11 cellular contexts compared by ENCODE assay signal in the genomic region with DNA sequence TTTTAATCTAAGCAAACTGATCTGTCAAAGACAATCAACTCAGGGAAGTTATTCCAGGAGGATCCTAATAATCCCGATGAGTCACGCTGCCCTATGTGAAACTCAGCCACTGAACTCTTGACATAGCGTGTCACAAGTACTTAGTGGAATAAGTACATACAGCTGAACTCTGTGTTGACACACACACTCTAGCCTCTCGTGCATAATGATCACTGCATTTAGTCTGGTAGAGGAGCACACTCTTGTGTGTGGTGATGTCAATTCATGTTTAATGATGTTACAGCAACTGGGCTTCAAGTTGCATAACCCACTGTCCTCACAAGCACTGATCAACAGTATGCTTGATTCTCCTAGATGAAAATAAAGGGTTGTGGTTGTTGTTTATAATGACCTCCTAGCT.
DNase-seq lines count a peak whose midpoint lies in the region; ATAC-seq, FAIRE-seq and TF ChIP-seq lines count a peak whose summit lies in the region.
"Had no signal": no experiment of that assay in that cellular context is flagged by ENCODE, and none has a peak within 500 bp of the region (broad histone marks: within the 10 kb centered on the region; RNA-seq: fewer than 3 reads in every experiment).

No MANE protein-coding gene starts in this region.

- dilution Hi-C loops in keratinocyte (cut with MboI; ENCODE audit: extremely low pct_ligation_motif_present, low sequenced_read_pairs) = no loop called here

- no peaks in the 10 kb centered on the region for H3K9me3 ChIP-seq in keratinocyte (ENCODE audit: control insufficient read depth, low read depth, low read length)
- H3K9me3 ChIP-seq: esophagus muscularis mucosa, pancreas had no signal

- no peak overlapping the region for H3K4me2 ChIP-seq in keratinocyte (ENCODE audit: control insufficient read depth, extremely low read depth, insufficient read depth, low read depth, low read length)

- H3K27ac ChIP-seq in keratinocyte (ENCODE audit: control insufficient read depth, insufficient read depth, low read length) = no peak overlapping the region
- H3K27ac ChIP-seq: esophagus muscularis mucosa, pancreas had no signal

- H3K27me3 ChIP-seq in keratinocyte (ENCODE audit: control insufficient read depth, extremely low read depth, insufficient read depth, low read length) = no peaks in the 10 kb centered on the region
- H3K27me3 ChIP-seq: esophagus muscularis mucosa, pancreas had no signal

- no peaks in the 10 kb centered on the region for H3K9me1 ChIP-seq in keratinocyte (ENCODE audit: control insufficient read depth, extremely low read depth, insufficient read depth, low read length)

- TF ChIP-seq CTCF in NB4 (IDR thresholded peaks at IDR 0.05; ENCODE audit: low read depth, low read length) (no peak), keratinocyte (optimal IDR thresholded peaks at IDR 0.05 in 1 of 3, IDR thresholded peaks at IDR 0.05 in 1 of 3, conservative IDR thresholded peaks at IDR 0.05 in 1 of 3; ENCODE audit: extremely low read depth in 1 of 3, insufficient read depth in 2 of 3, low read length in 3 of 3) (peak in 1 of 3 experiments; percentile 3)

- H3K4me1 ChIP-seq in keratinocyte (ENCODE audit: control insufficient read depth, extremely low read depth, insufficient read depth, low read length) = no peaks in the 10 kb centered on the region
- H3K4me1 ChIP-seq: esophagus muscularis mucosa, pancreas had no signal

- no peak for TF ChIP-seq POLR2A in NB4 (IDR thresholded peaks at IDR 0.05; ENCODE audit: extremely low read depth, insufficient read length)

- no peak overlapping the region for H3K9ac ChIP-seq in keratinocyte (ENCODE audit: control insufficient read depth, extremely low read depth, insufficient read depth, low read length)

- peak; percentile 71 for FAIRE-seq in keratinocyte (lab: Jason Lieb, UNC)
- FAIRE-seq: pancreas had no signal

- no peaks in the 10 kb centered on the region for H4K20me1 ChIP-seq in keratinocyte (ENCODE audit: control insufficient read depth, extremely low read depth, insufficient read depth, low read length)

- H3K36me3 ChIP-seq in keratinocyte (ENCODE audit: control insufficient read depth in 2 of 2, extremely low read depth in 1 of 2, insufficient read depth in 2 of 2, low read length in 2 of 2) = no peaks in the 10 kb centered on the region
- H3K36me3 ChIP-seq: esophagus muscularis mucosa, pancreas had no signal

- ATAC-seq in HG02852 (IDR thresholded peaks at IDR 0.05; ENCODE audit: unreplicated experiment) = no peak

- H3K4me3 ChIP-seq in NB4 (ENCODE audit: low read depth, low read length) (no peak overlapping the region), keratinocyte (ENCODE audit: control insufficient read depth in 2 of 3, extremely low read depth in 1 of 3, insufficient read depth in 2 of 3, low read depth in 1 of 3, low read length in 3 of 3) (no peak overlapping the region)
- H3K4me3 ChIP-seq: esophagus muscularis mucosa, pancreas had no signal

- H2AFZ ChIP-seq in keratinocyte (ENCODE audit: control insufficient read depth, low read length) = no peak overlapping the region

- DNase-seq in AML-193 (lab: John Stamatoyannopoulos, UW) (peak; percentile 89 to 90), NB4 (ENCODE audit: low read depth) (peak; percentile 75), SIG-M5 treated with dmso at 0.1 percent for 504 hours (lab: John Stamatoyannopoulos, UW; ENCODE audit: unreplicated experiment) (peak; percentile 60), keratinocyte (ENCODE audit: low read depth, low spot score) (no peak), A172 (ENCODE audit: low spot score) (no peak), C1 segment of cervical spinal cord (lab: John Stamatoyannopoulos, UW) (no peak), DMS 273 (lab: John Stamatoyannopoulos, UW; ENCODE audit: unreplicated experiment) (no peak)
- DNase-seq: CD4-positive, alpha-beta T cell; pancreas had no signal

- no peaks in the 10 kb centered on the region for H3K79me2 ChIP-seq in keratinocyte (ENCODE audit: control insufficient read depth, insufficient read depth, low read length)

Comparison
In these comparisons a context has a peak if more than half of its experiments do, and no peak if none do; other contexts are left out.
1. DNase-seq: peak in AML-193 (2 of 2), NB4 (single experiment) and SIG-M5 treated with dmso at 0.1 percent for 504 hours (single experiment); none in keratinocyte (single experiment), A172 (single experiment), C1 segment of cervical spinal cord (0 of 14) and DMS 273 (single experiment).